Comparison of ENCODE assay signal across 12 cellular contexts in the genomic region with DNA sequence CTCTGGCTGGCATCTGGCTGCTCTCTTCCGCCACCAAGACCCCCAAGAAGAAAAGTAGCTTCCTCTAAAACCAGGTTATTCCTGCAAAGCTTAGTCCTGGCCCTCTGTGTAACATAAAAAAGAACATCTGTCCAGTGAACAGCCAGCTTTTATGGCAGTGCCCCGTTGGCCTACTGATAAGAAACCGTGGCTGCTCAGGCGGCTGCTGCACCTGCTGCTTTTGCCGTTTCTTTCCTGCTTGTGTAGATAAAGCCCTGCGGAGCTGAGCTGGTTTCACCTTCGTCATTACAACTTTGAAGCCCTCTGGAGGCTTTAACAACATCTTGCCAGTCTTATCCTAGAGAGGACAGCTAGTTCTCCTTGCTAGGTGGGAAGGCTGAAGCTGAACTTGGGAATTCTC. TPM values are rescaled to one million over a fixed set of nuclear protein-coding genes. Genes with fewer than 3 reads are reported as not detected.
DNase-seq lines count a peak whose midpoint lies in the region; ATAC-seq and TF ChIP-seq lines count a peak whose summit lies in the region.
"Had no signal": no experiment of that assay in that cellular context is flagged by ENCODE, and none has a peak within 500 bp of the region (broad histone marks: within the 10 kb centered on the region; RNA-seq: fewer than 3 reads in every experiment).

No MANE protein-coding gene starts in this region.

- peaks cover 16 to 77% (median 48%) of the 10 kb centered on the region in 4 donors for H3K4me1 ChIP-seq in stomach

- H3K27ac ChIP-seq in stomach, result peak overlapping the region; percentile 79 to 90 (median 88)
- H3K27ac ChIP-seq: gastroesophageal sphincter had no signal

- TF ChIP-seq POLR2A in stomach (IDR thresholded peaks at IDR 0.05), result no peak

- peak overlapping the region; percentile 14 to 50 for H3K4me3 Mint-ChIP-seq in activated T-cell treated with anti-CD3 and anti-CD28 coated beads, Interleukin-2, amount 50 U/mL, for 72 hours
- no peak overlapping the region for H3K4me3 Mint-ChIP-seq in activated T-cell treated with anti-CD3 and anti-CD28 coated beads, Interleukin-2, amount 50 U/mL, for 4 hours
- peak overlapping the region in 2 of 5 experiments; percentile 59 to 63 for H3K4me3 Mint-ChIP-seq in brain
- H3K4me3 Mint-ChIP-seq in natural killer cell treated with Interleukin-12 subunit alpha and Interleukin-12 subunit beta and Interleukin-15 and Interleukin-18, amount 100 ng/mL, for 72 hours, result no peak overlapping the region
- H3K4me3 Mint-ChIP-seq: CD4-positive, alpha-beta memory T cell had no signal

- H3K27me3 ChIP-seq in stomach, result no peaks in the 10 kb centered on the region
- H3K27me3 ChIP-seq: gastroesophageal sphincter had no signal

- intact Hi-C loops in stomach (cut with DNase I; ENCODE audit: low total_unique reads), result no loop called here

- H3K36me3 ChIP-seq in stomach, result no peaks in the 10 kb centered on the region
- H3K36me3 ChIP-seq: gastroesophageal sphincter had no signal

- ATAC-seq in activated T-cell treated with anti-CD3 and anti-CD28 coated beads, Interleukin-2, amount 50 U/mL, for 72 hours (replicated peaks in 1 of 2), result peak in 1 of 2 donors; percentile 32
- ATAC-seq in activated T-cell treated with anti-CD3 and anti-CD28 coated beads, Interleukin-2, amount 50 U/mL, for 4 hours, result no peak
- peak; percentile 65 for ATAC-seq in HG03354 (IDR thresholded peaks at IDR 0.05; ENCODE audit: poor library complexity, severe bottlenecking, unreplicated experiment)
- no peak for ATAC-seq in natural killer cell treated with Interleukin-12 subunit alpha and Interleukin-12 subunit beta and Interleukin-15 and Interleukin-18, amount 100 ng/mL, for 72 hours
- ATAC-seq: gastroesophageal sphincter had no signal

- 19 to 31% (median 27%) methylated on average over 7 of the region's 7 CpGs for WGBS in stomach, 5 donors

- H3K9me3 ChIP-seq in stomach, result no peaks in the 10 kb centered on the region
- H3K9me3 ChIP-seq: gastroesophageal sphincter had no signal

- no peaks in the 10 kb centered on the region for H3K9me3 Mint-ChIP-seq in activated T-cell treated with anti-CD3 and anti-CD28 coated beads, Interleukin-2, amount 50 U/mL, for 72 hours
- H3K9me3 Mint-ChIP-seq in activated T-cell treated with anti-CD3 and anti-CD28 coated beads, Interleukin-2, amount 50 U/mL, for 4 hours, result no peaks in the 10 kb centered on the region
- H3K9me3 Mint-ChIP-seq in brain, result no peaks in the 10 kb centered on the region
- H3K9me3 Mint-ChIP-seq in natural killer cell treated with Interleukin-12 subunit alpha and Interleukin-12 subunit beta and Interleukin-15 and Interleukin-18, amount 100 ng/mL, for 72 hours, result no peaks in the 10 kb centered on the region
- H3K9me3 Mint-ChIP-seq: CD4-positive, alpha-beta memory T cell had no signal

- DNase-seq in activated T-cell treated with anti-CD3 and anti-CD28 coated beads, Interleukin-2, amount 50 U/mL, for 72 hours, result no peak
- DNase-seq in activated T-cell treated with anti-CD3 and anti-CD28 coated beads, Interleukin-2, amount 50 U/mL, for 4 hours, result no peak
- DNase-seq in stomach (peak; percentile 85), dermis blood vessel endothelial cell (no peak)
- DNase-seq in natural killer cell treated with Interleukin-12 subunit alpha and Interleukin-12 subunit beta and Interleukin-15 and Interleukin-18, amount 100 ng/mL, for 72 hours (ENCODE audit: low spot score), result no peak
- DNase-seq in activated CD8-positive, alpha-beta memory T cell treated with anti-CD3 and anti-CD28 coated beads, Interleukin-2, amount 50 U/mL, for 48 hours, result no peak
- DNase-seq: activated CD4-positive, CD25-positive, alpha-beta regulatory T cell; CD4-positive, alpha-beta memory T cell; stimulated activated CD4-positive, alpha-beta T cell treated with anti-CD3 and anti-CD28 coated beads, Interleukin-4, amount 100 ng/mL, for 24 hours had no signal

- H3K36me3 Mint-ChIP-seq in activated T-cell treated with anti-CD3 and anti-CD28 coated beads, Interleukin-2, amount 50 U/mL, for 72 hours (ENCODE audit: insufficient read depth in 2 of 2), result no peaks in the 10 kb centered on the region
- peaks cover 4% of the 10 kb centered on the region for H3K36me3 Mint-ChIP-seq in activated T-cell treated with anti-CD3 and anti-CD28 coated beads, Interleukin-2, amount 50 U/mL, for 4 hours (ENCODE audit: insufficient read depth)
- no peaks in the 10 kb centered on the region for H3K36me3 Mint-ChIP-seq in brain
- H3K36me3 Mint-ChIP-seq in natural killer cell treated with Interleukin-12 subunit alpha and Interleukin-12 subunit beta and Interleukin-15 and Interleukin-18, amount 100 ng/mL, for 72 hours, result no peaks in the 10 kb centered on the region

- TF ChIP-seq EP300 in stomach (IDR thresholded peaks at IDR 0.05), result no peak

- no peak overlapping the region for H3K27ac Mint-ChIP-seq in activated T-cell treated with anti-CD3 and anti-CD28 coated beads, Interleukin-2, amount 50 U/mL, for 72 hours
- H3K27ac Mint-ChIP-seq in brain, result peak overlapping the region in 4 of 5 experiments; percentile 85 to 98 (median 90)
- H3K27ac Mint-ChIP-seq in natural killer cell treated with Interleukin-12 subunit alpha and Interleukin-12 subunit beta and Interleukin-15 and Interleukin-18, amount 100 ng/mL, for 72 hours, result no peak overlapping the region

- no peaks in the 10 kb centered on the region for H3K27me3 Mint-ChIP-seq in activated T-cell treated with anti-CD3 and anti-CD28 coated beads, Interleukin-2, amount 50 U/mL, for 72 hours (ENCODE audit: low read depth)
- H3K27me3 Mint-ChIP-seq in activated T-cell treated with anti-CD3 and anti-CD28 coated beads, Interleukin-2, amount 50 U/mL, for 4 hours (ENCODE audit: low read depth), result no peaks in the 10 kb centered on the region
- no peaks in the 10 kb centered on the region for H3K27me3 Mint-ChIP-seq in brain
- no peaks in the 10 kb centered on the region for H3K27me3 Mint-ChIP-seq in natural killer cell treated with Interleukin-12 subunit alpha and Interleukin-12 subunit beta and Interleukin-15 and Interleukin-18, amount 100 ng/mL, for 72 hours
- H3K27me3 Mint-ChIP-seq: CD4-positive, alpha-beta memory T cell had no signal

- peaks cover 23% of the 10 kb centered on the region for H3K4me1 Mint-ChIP-seq in activated T-cell treated with anti-CD3 and anti-CD28 coated beads, Interleukin-2, amount 50 U/mL, for 72 hours (ENCODE audit: low read depth)
- H3K4me1 Mint-ChIP-seq in activated T-cell treated with anti-CD3 and anti-CD28 coated beads, Interleukin-2, amount 50 U/mL, for 4 hours (ENCODE audit: low read depth), result peaks cover 2% of the 10 kb centered on the region
- peaks cover 25% of the 10 kb centered on the region for H3K4me1 Mint-ChIP-seq in brain
- peaks cover 7% of the 10 kb centered on the region in 2 donors for H3K4me1 Mint-ChIP-seq in natural killer cell treated with Interleukin-12 subunit alpha and Interleukin-12 subunit beta and Interleukin-15 and Interleukin-18, amount 100 ng/mL, for 72 hours (ENCODE audit: low read depth in 2 of 2)

- no peak overlapping the region for H3K4me3 ChIP-seq in stomach
- H3K4me3 ChIP-seq: gastroesophageal sphincter had no signal

- TF ChIP-seq CTCF in brain (conservative IDR thresholded peaks at IDR 0.05) (no peak), stomach (IDR thresholded peaks at IDR 0.05) (no peak)

RNA-seq across cellular contexts. Expression of a gene that starts 20.5 kb away (rescaled TPM):
- 10 to 100 TPM in 1 of 2 donors, 1 to 10 TPM in 1; 9.4 to 10.2 TPM for total RNA-seq in activated T-cell treated with anti-CD3 and anti-CD28 coated beads, Interleukin-2, amount 50 U/mL, for 72 hours
- total RNA-seq in activated T-cell treated with anti-CD3 and anti-CD28 coated beads, Interleukin-2, amount 50 U/mL, for 4 hours, result 1 to 10 TPM; 3.1 to 6.4 (median 4.2) TPM
- 205 TPM for polyA plus RNA-seq in brain (ENCODE audit: insufficient read depth, low read depth, low replicate concordance)
- 100 to 1,000 TPM in 2 of 5 donors, 10 to 100 TPM in 3; 56.8 to 185 (median 84.3) TPM for total RNA-seq in stomach
- 10 to 100 TPM; 25.5 to 47.7 (median 35.1) TPM for polyA plus RNA-seq in stomach
- total RNA-seq in natural killer cell treated with Interleukin-12 subunit alpha and Interleukin-12 subunit beta and Interleukin-15 and Interleukin-18, amount 100 ng/mL, for 72 hours, result 1 to 10 TPM; 1.4 to 4.0 TPM
- total RNA-seq in dermis blood vessel endothelial cell, result under 0.01 and 0.37 TPM in 2 replicates

RNA-seq across cellular contexts. Expression of a gene that starts 43.9 kb away (rescaled TPM):
- total RNA-seq in activated T-cell treated with anti-CD3 and anti-CD28 coated beads, Interleukin-2, amount 50 U/mL, for 72 hours, result 10 to 100 TPM; 50.2 to 57.1 TPM
- 10 to 100 TPM; 33.4 to 46.0 (median 38.1) TPM for total RNA-seq in activated T-cell treated with anti-CD3 and anti-CD28 coated beads, Interleukin-2, amount 50 U/mL, for 4 hours
- polyA plus RNA-seq in brain (ENCODE audit: insufficient read depth, low read depth, low replicate concordance) (21.1 TPM), stomach (10 to 100 TPM; 15.4 to 26.9 (median 16.3) TPM)
- total RNA-seq in stomach (10 to 100 TPM in 3 of 5 donors, 1 to 10 TPM in 1, not detected in 1; 2.9 to 70.1 (median 44.6) TPM), dermis blood vessel endothelial cell (20.3 and 23.9 TPM in 2 replicates)
- total RNA-seq in natural killer cell treated with Interleukin-12 subunit alpha and Interleukin-12 subunit beta and Interleukin-15 and Interleukin-18, amount 100 ng/mL, for 72 hours, result 10 to 100 TPM; 40.8 to 53.8 TPM

RNA-seq across cellular contexts. Expression of a gene that starts 58.6 kb away (rescaled TPM):
- 10 to 100 TPM; 25.9 to 29.4 TPM for total RNA-seq in activated T-cell treated with anti-CD3 and anti-CD28 coated beads, Interleukin-2, amount 50 U/mL, for 72 hours
- total RNA-seq in activated T-cell treated with anti-CD3 and anti-CD28 coated beads, Interleukin-2, amount 50 U/mL, for 4 hours, result 10 to 100 TPM; 38.1 to 43.5 (median 43.3) TPM
- polyA plus RNA-seq in brain (ENCODE audit: insufficient read depth, low read depth, low replicate concordance), result 27.5 TPM
- total RNA-seq in stomach, result 10 to 100 TPM in 4 of 5 donors, 1 to 10 TPM in 1; 3.5 to 69.9 (median 25.2) TPM
- polyA plus RNA-seq in stomach, result 10 to 100 TPM; 20.4 to 48.6 (median 46.8) TPM
- total RNA-seq in natural killer cell treated with Interleukin-12 subunit alpha and Interleukin-12 subunit beta and Interleukin-15 and Interleukin-18, amount 100 ng/mL, for 72 hours, result 10 to 100 TPM; 28.1 to 42.3 TPM
- 94.8 and 99.2 TPM in 2 replicates for total RNA-seq in dermis blood vessel endothelial cell

Comparison
In these comparisons a context has a peak if more than half of its experiments do, and no peak if none do; other contexts are left out.
1. H3K4me3 Mint-ChIP-seq: peak in activated T-cell treated with anti-CD3 and anti-CD28 coated beads, Interleukin-2, amount 50 U/mL, for 72 hours (2 of 2); none in activated T-cell treated with anti-CD3 and anti-CD28 coated beads, Interleukin-2, amount 50 U/mL, for 4 hours (single experiment) and natural killer cell treated with Interleukin-12 subunit alpha and Interleukin-12 subunit beta and Interleukin-15 and Interleukin-18, amount 100 ng/mL, for 72 hours (single experiment).
2. H3K27ac Mint-ChIP-seq: peak in brain (4 of 5); none in activated T-cell treated with anti-CD3 and anti-CD28 coated beads, Interleukin-2, amount 50 U/mL, for 72 hours (single experiment) and natural killer cell treated with Interleukin-12 subunit alpha and Interleukin-12 subunit beta and Interleukin-15 and Interleukin-18, amount 100 ng/mL, for 72 hours (0 of 2).
3. RNA of a gene that starts 20.5 kb away (total RNA-seq): 56.8 to 185 TPM in stomach; 9.4 to 10.2 TPM in activated T-cell treated with anti-CD3 and anti-CD28 coated beads, Interleukin-2, amount 50 U/mL, for 72 hours, 3.1 to 6.4 TPM in activated T-cell treated with anti-CD3 and anti-CD28 coated beads, Interleukin-2, amount 50 U/mL, for 4 hours, 1.4 to 4.0 TPM in natural killer cell treated with Interleukin-12 subunit alpha and Interleukin-12 subunit beta and Interleukin-15 and Interleukin-18, amount 100 ng/mL, for 72 hours and under 0.01 to 0.37 TPM in dermis blood vessel endothelial cell; every median in the first group is over 4 times any median in the second.